10 cellular contexts compared by ENCODE assay signal in the genomic region with DNA sequence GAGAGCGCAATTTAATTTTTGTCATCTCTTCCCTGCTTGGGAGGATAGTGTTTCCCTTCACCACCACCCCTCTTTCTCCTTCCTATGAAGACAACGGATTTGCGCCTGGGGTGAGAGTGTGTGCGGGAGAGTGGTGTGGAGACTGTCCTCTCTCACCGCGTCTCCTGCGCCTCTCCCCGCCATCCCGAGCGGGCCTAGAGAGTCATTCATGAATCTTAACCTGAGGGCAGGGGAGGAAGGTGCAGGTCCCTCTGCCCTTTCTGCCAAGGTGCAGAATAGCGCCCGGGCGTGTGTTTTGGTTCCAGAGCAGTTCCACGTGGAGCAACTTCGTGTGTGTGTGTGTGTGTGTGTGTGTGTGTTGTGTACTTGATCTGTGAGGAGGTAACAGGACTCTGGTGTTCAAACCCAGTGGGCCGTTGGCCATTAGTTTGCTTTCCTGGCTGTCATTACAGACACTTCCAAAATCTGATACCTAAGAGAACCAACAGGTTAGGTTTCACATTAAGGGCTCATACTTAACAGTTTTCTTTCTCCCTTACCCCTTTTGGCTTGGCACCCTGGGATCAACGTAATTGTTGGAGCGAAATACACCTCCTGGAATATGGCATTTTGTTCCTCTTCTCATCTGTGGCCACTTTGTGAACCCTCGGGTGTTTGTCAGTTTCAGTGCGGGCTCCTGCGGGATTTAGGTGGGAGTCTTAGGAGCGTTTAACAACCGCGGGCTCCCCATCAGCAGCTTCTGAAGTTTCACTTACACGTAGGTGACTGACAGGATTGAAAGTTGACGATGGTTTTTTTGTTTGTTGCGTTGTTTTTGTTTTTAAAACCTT. TPM values are rescaled to one million over a fixed set of nuclear protein-coding genes. Genes with fewer than 3 reads are reported as not detected.
DNase-seq lines count a peak whose midpoint lies in the region; ATAC-seq and TF ChIP-seq lines count a peak whose summit lies in the region.
"Had no signal": no experiment of that assay in that cellular context is flagged by ENCODE, and none has a peak within 500 bp of the region (broad histone marks: within the 10 kb centered on the region; RNA-seq: fewer than 3 reads in every experiment).

No MANE protein-coding gene starts in this region.

- peak overlapping the region; percentile 24 to 73 (median 62) for H3K4me3 ChIP-seq in heart right ventricle

- TF ChIP-seq CTCF in H9 (conservative IDR thresholded peaks at IDR 0.05) (no peak), heart right ventricle (IDR thresholded peaks at IDR 0.05) (no peak)

- no peak overlapping the region for H2BK15ac ChIP-seq in H9 (ENCODE audit: low read depth, low read length)

- no peak overlapping the region for H3T11ph ChIP-seq in H9 (ENCODE audit: low read length)

- in situ Hi-C loops in ACHN (cut with HindIII; ENCODE audit: low pct_ligation_motif_present, low pct_unique_long_range_greater_than_20kb, low sequenced_read_pairs), result no loop called here

- no peaks in the 10 kb centered on the region for H3K9me3 ChIP-seq in H9 (ENCODE audit: control insufficient read depth, low read depth, low read length)
- H3K9me3 ChIP-seq in heart right ventricle, result no peaks in the 10 kb centered on the region

- peaks cover 28% of the 10 kb centered on the region for H3K23me2 ChIP-seq in H9 (ENCODE audit: insufficient read length, low read depth, low read length, poor library complexity, severe bottlenecking)

- no peaks in the 10 kb centered on the region for H3K79me1 ChIP-seq in H9 (ENCODE audit: insufficient read depth, low read depth, low read length, poor library complexity, severe bottlenecking)

- no peak overlapping the region for H2AFZ ChIP-seq in H9 (ENCODE audit: low read length)

- H2BK12ac ChIP-seq in H9 (ENCODE audit: insufficient read length, low read depth, low read length), result no peak overlapping the region

- H3K18ac ChIP-seq in H9 (ENCODE audit: insufficient read length, low read depth, low read length), result no peak overlapping the region

- intact Hi-C loops in heart right ventricle (cut with DNase I) (loop anchor here in 4 of 10 donors (5.0 to 10.0 kb wide), 5 partner anchors 111 to 278 kb away; no protein-coding TSS in a partner anchor), sciatic nerve (cut with DNase I) (no loop called here)

- no peak overlapping the region for H3K23ac ChIP-seq in H9 (ENCODE audit: insufficient read length, low read depth, low read length)

- H4K8ac ChIP-seq in H9 (replicated peaks; ENCODE audit: insufficient read length, low read depth, low read length), result no peak overlapping the region

- DNase-seq in H9 (peak; percentile 52), OCI-M1 (lab: John Stamatoyannopoulos, UW) (peak; percentile 46), heart right ventricle (peak; percentile 6 to 13), sciatic nerve (ENCODE audit: low spot score) (no peak), ACHN (no peak), SIG-M5 treated with dmso at 0.1 percent for 504 hours (lab: John Stamatoyannopoulos, UW; ENCODE audit: unreplicated experiment) (no peak)
- no peak for DNase-seq in stimulated activated CD4-positive, alpha-beta T cell treated with anti-CD3 and anti-CD28 coated beads, Interleukin-4, amount 100 ng/mL, for 24 hours

- H3K36me3 Mint-ChIP-seq in H9 (ENCODE audit: insufficient read depth in 1 of 3, low read depth in 3 of 3), result no peaks in the 10 kb centered on the region

- no peak overlapping the region for H4K91ac ChIP-seq in H9 (ENCODE audit: insufficient read length, low read depth, low read length)

- H3K4me2 ChIP-seq in H9 (ENCODE audit: insufficient read depth, insufficient read length, low read length), result peak overlapping the region; percentile 93

- no peak overlapping the region for H4K5ac ChIP-seq in H9 (ENCODE audit: insufficient read length, low read depth, low read length)

- H2BK20ac ChIP-seq in H9 (ENCODE audit: low read depth, low read length, poor library complexity, severe bottlenecking), result no peak overlapping the region

- H3K27me3 Mint-ChIP-seq in H9 (ENCODE audit: low read depth), result peaks cover 82% of the 10 kb centered on the region

- H3K56ac ChIP-seq in H9 (ENCODE audit: insufficient read length, low read depth, low read length), result no peak overlapping the region

- no peak overlapping the region for H2AK5ac ChIP-seq in H9 (ENCODE audit: insufficient read length, low read length)

- H3K4me1 ChIP-seq in H9 (ENCODE audit: insufficient read depth, low read length) (no peaks in the 10 kb centered on the region), heart right ventricle (peaks cover 0 to 19% (median 3%) of the 10 kb centered on the region in 9 donors)

- H2BK120ac ChIP-seq in H9 (ENCODE audit: low read depth, low read length, poor library complexity, severe bottlenecking), result no peak overlapping the region

- H3K14ac ChIP-seq in H9 (ENCODE audit: insufficient read depth, low read length), result no peak overlapping the region; the same call in 1 of the 2 replicates

- no peaks in the 10 kb centered on the region for H3K79me2 ChIP-seq in H9 (ENCODE audit: insufficient read depth, low read length)

- no peak overlapping the region for H3K27ac ChIP-seq in H9 (ENCODE audit: insufficient read length, low read depth, low read length)
- peak overlapping the region; percentile 66 to 93 (median 86) for H3K27ac ChIP-seq in heart right ventricle
- H3K27ac ChIP-seq: epithelial cell of prostate, HL-60 had no signal

- H3K9me3 Mint-ChIP-seq in H9, result no peaks in the 10 kb centered on the region

- no CpG with 5 or more reads among the region's 27 CpGs for WGBS in H9 (ENCODE audit: extremely low coverage, insufficient read length, low lambda C conversion rate)
- 9 to 11% methylated on average over 26 to 27 of the region's 27 CpGs for WGBS in heart right ventricle, 2 donors

- H3K4ac ChIP-seq in H9 (ENCODE audit: low read depth, low read length), result no peak overlapping the region

- peak in 7 of 8 donors; percentile 9 to 41 (median 26) for ATAC-seq in heart right ventricle
- peak; percentile 57 for ATAC-seq in sciatic nerve
- ATAC-seq in HG02970 (IDR thresholded peaks at IDR 0.05; ENCODE audit: low FRiP score, unreplicated experiment), result no peak

- no peaks in the 10 kb centered on the region for H3K36me3 ChIP-seq in heart right ventricle

- no peak overlapping the region for H3K9ac ChIP-seq in H9 (ENCODE audit: extremely low read depth, insufficient read length, low read length)

- H3K27ac Mint-ChIP-seq in H9, result no peak overlapping the region

- H2BK5ac ChIP-seq in H9 (ENCODE audit: insufficient read length, low read length), result no peak overlapping the region

- H3K4me3 Mint-ChIP-seq in H9, result peak overlapping the region; percentile 72 to 90

- H4K20me1 ChIP-seq in H9 (ENCODE audit: control insufficient read depth, insufficient read depth, insufficient read length), result no peaks in the 10 kb centered on the region

- peaks cover 24 to 33% of the 10 kb centered on the region in 2 experiments for H3K4me1 Mint-ChIP-seq in H9

- H3K27me3 ChIP-seq in H9 (ENCODE audit: insufficient read depth, low read length) (peaks cover 37% of the 10 kb centered on the region), heart right ventricle (peaks cover 0 to 74% (median 60%) of the 10 kb centered on the region in 7 donors)

RNA-seq across cellular contexts. Expression of gene EYA4, which starts 1.8 kb away (rescaled TPM):
- total RNA-seq in H9 (2021) (0.26 TPM in 1 of 2 replicates, not detected in the other), heart right ventricle (10 to 100 TPM; 10.6 to 30.2 (median 19.6) TPM), sciatic nerve (5.3 TPM)
- polyA plus RNA-seq in heart right ventricle, result 1 to 10 TPM; 1.6 to 5.4 TPM

Comparison
In these comparisons a context has a peak if more than half of its experiments do, and no peak if none do; other contexts are left out.
1. DNase-seq: peak in H9 (single experiment), OCI-M1 (single experiment) and heart right ventricle (2 of 2); none in sciatic nerve (single experiment), ACHN (single experiment), stimulated activated CD4-positive, alpha-beta T cell treated with anti-CD3 and anti-CD28 coated beads, Interleukin-4, amount 100 ng/mL, for 24 hours (single experiment) and SIG-M5 treated with dmso at 0.1 percent for 504 hours (single experiment).